In genomic region chrX:40151211-40152172, GRCh38 we compare ENCODE assay signal across 10 cellular contexts. TPM values are rescaled to one million over a fixed set of nuclear protein-coding genes. Genes with fewer than 3 reads are reported as not detected.
DNase-seq lines count a peak whose midpoint lies in the region; ATAC-seq lines count a peak whose summit lies in the region.
"Had no signal": no experiment of that assay in that cellular context is flagged by ENCODE, and none has a peak within 500 bp of the region (broad histone marks: within the 10 kb centered on the region; RNA-seq: fewer than 3 reads in every experiment).

No MANE protein-coding gene starts in this region.

- peaks cover 53% of the 10 kb centered on the region for H3K27me3 ChIP-seq in iPS-15b (ENCODE audit: control insufficient read depth, insufficient read depth, low read length)
- no peaks in the 10 kb centered on the region for H3K27me3 ChIP-seq in CD4-positive, alpha-beta memory T cell (ENCODE audit: insufficient read depth, low read length)
- H3K27me3 ChIP-seq: SJSA1 had no signal

- no peaks in the 10 kb centered on the region for H3K27me3 Mint-ChIP-seq in CD4-positive, alpha-beta memory T cell
- H3K27me3 Mint-ChIP-seq: activated CD8-positive, alpha-beta T cell treated with anti-CD3 and anti-CD28 coated beads for 36 hours had no signal

- no peaks in the 10 kb centered on the region for H3K36me3 ChIP-seq in iPS-15b (ENCODE audit: control insufficient read depth, insufficient read depth, low read length)
- H3K36me3 ChIP-seq in CD4-positive, alpha-beta memory T cell (ENCODE audit: insufficient read depth, low read length): no peaks in the 10 kb centered on the region
- H3K36me3 ChIP-seq: SJSA1 had no signal

- peak overlapping the region in 2 of 8 donors; percentile 10 to 15 for H3K4me3 Mint-ChIP-seq in CD4-positive, alpha-beta memory T cell

- peaks cover 0 to 19% (median 5%) of the 10 kb centered on the region in 4 donors for H3K4me1 Mint-ChIP-seq in CD4-positive, alpha-beta memory T cell

- no peaks in the 10 kb centered on the region for H3K36me3 Mint-ChIP-seq in CD4-positive, alpha-beta memory T cell

- no peaks in the 10 kb centered on the region for H3K9me3 ChIP-seq in iPS-15b (ENCODE audit: control insufficient read depth, insufficient read depth, low read length)
- H3K9me3 ChIP-seq in CD4-positive, alpha-beta memory T cell (ENCODE audit: control insufficient read depth in 1 of 2, low read length in 2 of 2): no peaks in the 10 kb centered on the region
- H3K9me3 ChIP-seq: SJSA1 had no signal

- H3K4me3 ChIP-seq in iPS-15b (ENCODE audit: low read depth, low read length): peak overlapping the region; percentile 54
- H3K4me3 ChIP-seq in CD4-positive, alpha-beta memory T cell (ENCODE audit: low read length in 2 of 2): no peak overlapping the region

- POLR2A ChIA-PET in CD4-positive, alpha-beta memory T cell (lab: Charles Lee; ENCODE audit: partially characterized antibody): interaction anchor here (0.6 to 4.0 kb wide), 11 partner anchors 17 to 336 kb away, joined by 3 to 82 read pairs (median 6); partner anchors contain the start of gene BCOR

- intact Hi-C loops in CD4-positive, alpha-beta memory T cell (cut with micrococcal nuclease): loop anchor here (2.0 to 5.0 kb wide), 5 partner anchors 45 to 419 kb away; no protein-coding TSS in a partner anchor

- DNase-seq in NCI-H2081 (lab: John Stamatoyannopoulos, UW) (peak; percentile 43 to 69), NCI-H2081 treated with DMSO at 0.1 percent for 48 hours (lab: John Stamatoyannopoulos, UW) (no peak), NCI-H510A (lab: John Stamatoyannopoulos, UW) (peak; percentile 64), retina (peak; percentile 78), NCI-H1694 (lab: John Stamatoyannopoulos, UW) (no peak)
- DNase-seq in CD4-positive, alpha-beta memory T cell: no peak

- CTCF ChIA-PET in CD4-positive, alpha-beta memory T cell (lab: Charles Lee; ENCODE audit: partially characterized antibody): interaction anchor here (0.8 to 1.7 kb wide), 3 partner anchors 14 to 297 kb away, joined by 3 to 4 read pairs (median 3); no protein-coding TSS in a partner anchor

- no peak overlapping the region for H3K27ac Mint-ChIP-seq in CD4-positive, alpha-beta memory T cell
- H3K27ac Mint-ChIP-seq: activated CD8-positive, alpha-beta T cell treated with anti-CD3 and anti-CD28 coated beads for 36 hours had no signal

- peaks cover 37% of the 10 kb centered on the region for H3K4me1 ChIP-seq in iPS-15b (ENCODE audit: control insufficient read depth, insufficient read depth, low read length)
- H3K4me1 ChIP-seq in CD4-positive, alpha-beta memory T cell (ENCODE audit: insufficient read depth, low read length): peaks cover 5% of the 10 kb centered on the region

- H3K9ac ChIP-seq in iPS-15b (ENCODE audit: low read depth, low read length): no peak overlapping the region

- H3K9me3 Mint-ChIP-seq in CD4-positive, alpha-beta memory T cell: no peaks in the 10 kb centered on the region
- H3K9me3 Mint-ChIP-seq: activated CD8-positive, alpha-beta T cell treated with anti-CD3 and anti-CD28 coated beads for 36 hours had no signal

- no peak overlapping the region for H3K27ac ChIP-seq in CD4-positive, alpha-beta memory T cell (ENCODE audit: low read depth, low read length)

- no peak for ATAC-seq in HG03354 (IDR thresholded peaks at IDR 0.05; ENCODE audit: poor library complexity, severe bottlenecking, unreplicated experiment)
- ATAC-seq: activated CD8-positive, alpha-beta T cell treated with anti-CD3 and anti-CD28 coated beads for 36 hours had no signal

RNA-seq across cellular contexts. Expression of gene BCOR, which starts 53.7 kb away (rescaled TPM):
- 10 to 100 TPM; 47.1 to 48.7 TPM for total RNA-seq in CD4-positive, alpha-beta memory T cell
- 1 to 10 TPM; 1.9 to 7.0 TPM for polyA plus RNA-seq in CD4-positive, alpha-beta memory T cell

Comparison
In these comparisons a context has a peak if more than half of its experiments do, and no peak if none do; other contexts are left out.
1. DNase-seq: peak in NCI-H2081 (2 of 2), NCI-H510A (single experiment) and retina (single experiment); none in NCI-H2081 treated with DMSO at 0.1 percent for 48 hours (single experiment), NCI-H1694 (single experiment) and CD4-positive, alpha-beta memory T cell (0 of 5).